17 cellular contexts compared by ENCODE assay signal in genomic region chr14:80388980-80389711, GRCh38.
A peak's percentile ranks its signal among the peaks of the same experiment; 100 is the strongest.
DNase-seq lines count a peak whose midpoint lies in the region; ATAC-seq and TF ChIP-seq lines count a peak whose summit lies in the region.
"Had no signal": no experiment of that assay in that cellular context is flagged by ENCODE, and none has a peak within 500 bp of the region (broad histone marks: within the 10 kb centered on the region; RNA-seq: fewer than 3 reads in every experiment).

No MANE protein-coding gene starts in this region.

- H3K79me2 ChIP-seq in fibroblast of lung (ENCODE audit: control insufficient read depth, insufficient read depth, low read length) = no peaks in the 10 kb centered on the region

- no peak for ATAC-seq in CD4-positive, alpha-beta T cell (ENCODE audit: poor library complexity)
- ATAC-seq: activated CD4-positive, CD25-positive, alpha-beta regulatory T cell treated with anti-CD3 and anti-CD28 coated beads, Interleukin-2, amount 50 U/mL, for 24 hours had no signal

- H3K36me3 ChIP-seq in fibroblast of lung (ENCODE audit: control insufficient read depth, insufficient read depth, low read length) = no peaks in the 10 kb centered on the region
- H3K36me3 ChIP-seq: right atrium auricular region, uterus had no signal

- no peak overlapping the region for H3K27ac Mint-ChIP-seq in activated CD4-positive, alpha-beta memory T cell treated with anti-CD3 and anti-CD28 coated beads for 36 hours
- no peak overlapping the region for H3K27ac Mint-ChIP-seq in CD4-positive, alpha-beta T cell

- H2AFZ ChIP-seq in fibroblast of lung (ENCODE audit: low read length) = no peak overlapping the region

- CTCF ChIA-PET in RWPE1 (lab: Yijun Ruan, JAX) = interaction anchor here (0.6 kb wide), 1 partner anchor 598 kb away, joined by 3 read pairs; no protein-coding TSS in a partner anchor
- CTCF ChIA-PET in activated CD4-positive, alpha-beta memory T cell treated with anti-CD3 and anti-CD28 coated beads for 36 hours (lab: Charles Lee) = no interaction called here
- CTCF ChIA-PET in CD4-positive, alpha-beta T cell (lab: Charles Lee) = no interaction called here

- TF ChIP-seq CTCF in RWPE1 (conservative IDR thresholded peaks at IDR 0.05; ENCODE audit: low read depth) (no peak), fibroblast of lung (conservative IDR thresholded peaks at IDR 0.05 in 1 of 2, IDR thresholded peaks at IDR 0.05 in 1 of 2; ENCODE audit: low read depth in 1 of 2, low read length in 2 of 2) (no peak)
- TF ChIP-seq CTCF in CD4-positive, alpha-beta T cell (IDR thresholded peaks at IDR 0.05) = no peak

- H3K9me3 ChIP-seq in fibroblast of lung (ENCODE audit: control insufficient read depth, insufficient read depth, low read depth, low read length) = no peaks in the 10 kb centered on the region
- H3K9me3 ChIP-seq in CD4-positive, alpha-beta T cell (ENCODE audit: control insufficient read depth, low read length) = no peaks in the 10 kb centered on the region
- H3K9me3 ChIP-seq: right atrium auricular region, uterus had no signal

- no peak overlapping the region for H3K4me3 ChIP-seq in fibroblast of lung (replicated peaks in 1 of 4; ENCODE audit: control extremely low read depth in 1 of 4, insufficient read depth in 1 of 4, low read depth in 3 of 4, low read length in 4 of 4)
- no peak overlapping the region for H3K4me3 ChIP-seq in skeletal muscle cell (ENCODE audit: low read depth, low read length)
- H3K4me3 ChIP-seq: coronary artery, right atrium auricular region, SK-N-MC, uterus had no signal

- POLR2A ChIA-PET in RWPE1 (lab: Yijun Ruan, JAX; ENCODE audit: low non-redundant PET) = no interaction called here
- POLR2A ChIA-PET in activated CD4-positive, alpha-beta memory T cell treated with anti-CD3 and anti-CD28 coated beads for 36 hours (lab: Charles Lee) = no interaction called here
- POLR2A ChIA-PET in CD4-positive, alpha-beta T cell (lab: Charles Lee) = no interaction called here

- H3K4me1 ChIP-seq in fibroblast of lung (ENCODE audit: control insufficient read depth, extremely low read depth, insufficient read depth, low read length) = peaks cover 6% of the 10 kb centered on the region
- H3K4me1 ChIP-seq: right atrium auricular region, uterus had no signal

- no peak overlapping the region for H3K4me3 Mint-ChIP-seq in activated CD4-positive, alpha-beta memory T cell treated with anti-CD3 and anti-CD28 coated beads for 36 hours
- H3K4me3 Mint-ChIP-seq in CD4-positive, alpha-beta T cell = no peak overlapping the region

- no peaks in the 10 kb centered on the region for H4K20me1 ChIP-seq in fibroblast of lung (ENCODE audit: control insufficient read depth, extremely low read depth, insufficient read depth, low read length)

- peak overlapping the region; percentile 32 for H3K4me2 ChIP-seq in fibroblast of lung (ENCODE audit: extremely low read depth, insufficient read depth, low read length)

- H3K36me3 Mint-ChIP-seq in activated CD4-positive, alpha-beta memory T cell treated with anti-CD3 and anti-CD28 coated beads for 36 hours = no peaks in the 10 kb centered on the region
- H3K36me3 Mint-ChIP-seq in CD4-positive, alpha-beta T cell (ENCODE audit: low read depth) = no peaks in the 10 kb centered on the region

- no peaks in the 10 kb centered on the region for H3K4me1 Mint-ChIP-seq in activated CD4-positive, alpha-beta memory T cell treated with anti-CD3 and anti-CD28 coated beads for 36 hours (ENCODE audit: low read depth)
- H3K4me1 Mint-ChIP-seq in CD4-positive, alpha-beta T cell (ENCODE audit: low read depth) = no peaks in the 10 kb centered on the region

- H3K27ac ChIP-seq in RWPE1 (no peak overlapping the region), fibroblast of lung (ENCODE audit: insufficient read depth, low read length) (no peak overlapping the region)
- H3K27ac ChIP-seq in CD4-positive, alpha-beta T cell (ENCODE audit: low read depth, low read length) = no peak overlapping the region
- H3K27ac ChIP-seq: coronary artery, right atrium auricular region, SK-N-MC, uterus had no signal

- intact Hi-C loops in activated CD4-positive, alpha-beta memory T cell treated with anti-CD3 and anti-CD28 coated beads for 36 hours (cut with micrococcal nuclease) = no loop called here
- intact Hi-C loops in CD4-positive, alpha-beta T cell (cut with DNase I, micrococcal nuclease) = no loop called here

- no peaks in the 10 kb centered on the region for H3K9me3 Mint-ChIP-seq in activated CD4-positive, alpha-beta memory T cell treated with anti-CD3 and anti-CD28 coated beads for 36 hours
- no peaks in the 10 kb centered on the region for H3K9me3 Mint-ChIP-seq in CD4-positive, alpha-beta T cell

- no peak overlapping the region for H3K9ac ChIP-seq in fibroblast of lung (ENCODE audit: insufficient read depth, low read length)

- DNase-seq in ELR (ENCODE audit: low read depth) (peak; percentile 93), RWPE1 (ENCODE audit: low spot score) (peak; percentile 67), fibroblast of lung (ENCODE audit: low read depth in 2 of 2) (peak; percentile 58 to 99), skeletal muscle cell (ENCODE audit: low read depth) (peak; percentile 55), DMS153 (lab: John Stamatoyannopoulos, UW) (no peak)
- no peak for DNase-seq in activated CD4-positive, alpha-beta memory T cell treated with anti-CD3 and anti-CD28 coated beads for 36 hours
- no peak for DNase-seq in stimulated activated naive CD4-positive, alpha-beta T cell treated with Interleukin-2 at 50 U/mL for 16 hours (lab: John Stamatoyannopoulos, UW)
- no peak for DNase-seq in CD4-positive, alpha-beta T cell
- DNase-seq: activated gamma-delta T cell, hypothalamus, midbrain, NCI-H1105 treated with DMSO at 0.1 percent for 48 hours, uterus had no signal

- H3K27me3 Mint-ChIP-seq in activated CD4-positive, alpha-beta memory T cell treated with anti-CD3 and anti-CD28 coated beads for 36 hours = no peaks in the 10 kb centered on the region
- no peaks in the 10 kb centered on the region for H3K27me3 Mint-ChIP-seq in CD4-positive, alpha-beta T cell

- H3K27me3 ChIP-seq in fibroblast of lung (ENCODE audit: control insufficient read depth, insufficient read depth, low read length) = no peaks in the 10 kb centered on the region
- H3K27me3 ChIP-seq in CD4-positive, alpha-beta T cell (ENCODE audit: control insufficient read depth, insufficient read depth, low read length) = no peaks in the 10 kb centered on the region
- H3K27me3 ChIP-seq: right atrium auricular region, uterus had no signal

Comparison
In these comparisons a context has a peak if more than half of its experiments do, and no peak if none do; other contexts are left out.
1. DNase-seq: peak in ELR (single experiment), RWPE1 (single experiment), fibroblast of lung (2 of 2) and skeletal muscle cell (single experiment); none in DMS153 (single experiment), activated CD4-positive, alpha-beta memory T cell treated with anti-CD3 and anti-CD28 coated beads for 36 hours (single experiment), stimulated activated naive CD4-positive, alpha-beta T cell treated with Interleukin-2 at 50 U/mL for 16 hours (single experiment) and CD4-positive, alpha-beta T cell (0 of 10).